ENCODE assay signal across 1 cellular context in the genomic region with DNA sequence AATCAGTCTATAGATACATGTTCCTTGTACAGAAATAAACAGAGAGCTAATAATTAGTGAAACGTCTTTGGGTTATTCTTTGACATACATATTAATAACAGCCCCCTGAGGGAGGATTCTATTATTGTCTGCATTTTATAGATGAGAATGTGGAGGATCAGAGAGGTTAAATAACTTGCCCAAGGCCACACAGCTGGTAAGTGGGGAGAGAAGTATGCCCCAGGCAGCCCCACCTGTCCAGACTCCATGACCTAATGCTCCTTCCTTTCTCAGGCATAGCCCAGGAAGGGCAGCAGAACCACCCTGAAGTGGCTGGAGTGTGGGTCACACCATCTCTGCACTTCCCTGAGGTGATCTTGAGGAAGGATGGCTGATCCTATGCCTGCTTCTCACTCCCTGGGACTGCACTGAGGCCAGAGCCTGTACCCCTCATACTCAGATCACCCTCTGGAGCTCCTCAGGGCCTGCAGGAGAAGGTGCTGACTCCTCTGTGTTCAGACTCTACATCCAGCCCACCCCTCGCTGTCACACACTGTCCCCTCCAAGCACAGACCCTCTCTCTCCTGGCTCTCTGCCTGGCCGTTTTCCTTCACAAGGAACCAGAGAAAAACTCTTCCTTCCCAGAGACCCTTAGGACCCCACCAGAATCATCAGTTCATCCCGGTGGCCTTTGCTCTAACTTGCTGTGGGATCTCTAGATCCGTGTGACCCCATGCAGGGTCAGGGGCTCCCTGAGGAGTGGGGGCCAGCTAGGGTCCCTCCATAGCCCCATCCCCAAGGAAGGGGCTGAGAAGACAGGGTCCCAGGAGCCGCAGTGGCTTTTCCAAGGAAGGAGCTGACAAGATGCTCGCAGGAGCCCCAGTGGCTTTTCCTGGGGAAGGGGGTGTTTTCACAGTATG.
TF ChIP-seq lines count a peak whose summit lies in the region.

No MANE protein-coding gene starts in this region.

TF ChIP-seq in HEK293, 187 proteins besides CTCF, POLR2A, EP300 and RAD21:
- TF ChIP-seq, protein P1, sequence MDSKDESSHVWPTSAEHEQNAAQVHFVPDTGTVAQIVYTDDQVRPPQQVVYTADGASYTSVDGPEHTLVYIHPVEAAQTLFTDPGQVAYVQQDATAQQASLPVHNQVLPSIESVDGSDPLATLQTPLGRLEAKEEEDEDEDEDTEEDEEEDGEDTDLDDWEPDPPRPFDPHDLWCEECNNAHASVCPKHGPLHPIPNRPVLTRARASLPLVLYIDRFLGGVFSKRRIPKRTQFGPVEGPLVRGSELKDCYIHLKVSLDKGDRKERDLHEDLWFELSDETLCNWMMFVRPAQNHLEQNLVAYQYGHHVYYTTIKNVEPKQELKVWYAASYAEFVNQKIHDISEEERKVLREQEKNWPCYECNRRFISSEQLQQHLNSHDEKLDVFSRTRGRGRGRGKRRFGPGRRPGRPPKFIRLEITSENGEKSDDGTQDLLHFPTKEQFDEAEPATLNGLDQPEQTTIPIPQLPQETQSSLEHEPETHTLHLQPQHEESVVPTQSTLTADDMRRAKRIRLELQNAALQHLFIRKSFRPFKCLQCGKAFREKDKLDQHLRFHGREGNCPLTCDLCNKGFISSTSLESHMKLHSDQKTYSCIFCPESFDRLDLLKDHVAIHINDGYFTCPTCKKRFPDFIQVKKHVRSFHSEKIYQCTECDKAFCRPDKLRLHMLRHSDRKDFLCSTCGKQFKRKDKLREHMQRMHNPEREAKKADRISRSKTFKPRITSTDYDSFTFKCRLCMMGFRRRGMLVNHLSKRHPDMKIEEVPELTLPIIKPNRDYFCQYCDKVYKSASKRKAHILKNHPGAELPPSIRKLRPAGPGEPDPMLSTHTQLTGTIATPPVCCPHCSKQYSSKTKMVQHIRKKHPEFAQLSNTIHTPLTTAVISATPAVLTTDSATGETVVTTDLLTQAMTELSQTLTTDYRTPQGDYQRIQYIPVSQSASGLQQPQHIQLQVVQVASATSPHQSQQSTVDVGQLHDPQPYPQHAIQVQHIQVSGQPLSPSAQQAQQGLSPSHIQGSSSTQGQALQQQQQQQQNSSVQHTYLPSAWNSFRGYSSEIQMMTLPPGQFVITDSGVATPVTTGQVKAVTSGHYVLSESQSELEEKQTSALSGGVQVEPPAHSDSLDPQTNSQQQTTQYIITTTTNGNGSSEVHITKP (tag by site-specific recombination; IDR thresholded peaks at IDR 0.05): peak; percentile 82
- no peak for TF ChIP-seq ZNF211 (tag by site-specific recombination; IDR thresholded peaks at IDR 0.05; ENCODE audit: low read depth)
